Comparison of ENCODE assay signal across 17 cellular contexts in the genomic region with DNA sequence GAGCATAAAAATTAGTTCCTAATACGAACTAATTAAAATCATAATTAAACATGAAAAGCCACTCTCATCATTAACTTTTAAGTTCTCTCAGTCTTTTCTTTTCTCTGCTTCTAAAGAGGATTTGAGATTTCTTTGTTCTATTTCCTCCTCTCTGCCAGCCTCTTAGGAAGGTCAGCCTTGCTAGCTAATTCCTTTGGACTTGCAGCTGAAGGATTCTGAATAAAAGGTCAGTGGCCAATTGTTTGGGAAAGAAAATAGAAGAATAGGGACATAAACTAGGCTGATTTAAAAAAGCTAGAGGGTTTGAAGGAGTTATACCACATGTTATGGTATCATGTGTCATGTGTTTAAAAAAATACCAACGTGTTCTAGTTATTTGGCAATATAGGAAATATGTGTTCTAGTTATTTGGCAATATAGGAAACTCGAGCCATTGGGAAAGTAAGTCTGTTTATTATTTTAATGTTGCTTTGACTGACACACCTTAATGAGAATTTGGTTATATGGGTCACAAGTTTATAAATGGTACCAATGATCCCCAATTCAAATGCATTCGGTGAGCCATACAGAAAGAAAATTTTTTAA.
DNase-seq lines count a peak whose midpoint lies in the region; ATAC-seq and TF ChIP-seq lines count a peak whose summit lies in the region.
"Had no signal": no experiment of that assay in that cellular context is flagged by ENCODE, and none has a peak within 500 bp of the region (broad histone marks: within the 10 kb centered on the region; RNA-seq: fewer than 3 reads in every experiment).

No MANE protein-coding gene starts in this region.

- WGBS in mammary epithelial cell (ENCODE audit: low coverage, missing lambda C conversion rate), result 57% methylated on average over 4 of the region's 4 CpGs

- no peaks in the 10 kb centered on the region for H3K79me2 ChIP-seq in mammary epithelial cell (ENCODE audit: insufficient read depth, low read length)

- no peak overlapping the region for H3K4me2 ChIP-seq in mammary epithelial cell (ENCODE audit: insufficient read depth, low read depth, low read length)
- H3K4me2 ChIP-seq: BLaER1 had no signal

- no peak for TF ChIP-seq CTCF in mammary epithelial cell (conservative IDR thresholded peaks at IDR 0.05 in 1 of 2, IDR thresholded peaks at IDR 0.05 in 1 of 2; ENCODE audit: extremely low read depth in 1 of 2, insufficient read depth in 1 of 2, low read depth in 1 of 2, low read length in 2 of 2)

- H3K27ac ChIP-seq in HUES48 (ENCODE audit: low read depth, low read length) (peak overlapping the region; percentile 29), mammary epithelial cell (ENCODE audit: insufficient read depth, low read depth, low read length) (no peak overlapping the region), SJCRH30 (no peak overlapping the region)
- H3K27ac ChIP-seq: BLaER1, HL-60, SK-N-MC had no signal

- H3K4me1 ChIP-seq in HUES48 (ENCODE audit: control insufficient read depth, insufficient read depth, low read length) (peaks cover 24% of the 10 kb centered on the region), mammary epithelial cell (ENCODE audit: insufficient read depth, low read length) (no peaks in the 10 kb centered on the region), SJCRH30 (no peaks in the 10 kb centered on the region)
- H3K4me1 ChIP-seq: BLaER1 had no signal

- H4K20me1 ChIP-seq in mammary epithelial cell (ENCODE audit: insufficient read depth, low read length), result no peaks in the 10 kb centered on the region
- H4K20me1 ChIP-seq: BLaER1 had no signal

- dilution Hi-C loops in mammary epithelial cell (cut with HindIII; ENCODE audit: low sequenced_read_pairs), result no loop called here

- ATAC-seq in HG03457 (IDR thresholded peaks at IDR 0.05; ENCODE audit: unreplicated experiment), result no peak

- CTCF ChIA-PET in mammary epithelial cell (lab: Charles Lee; ENCODE audit: low non-redundant PET), result no interaction called here

- H3K36me3 ChIP-seq in HUES48 (ENCODE audit: control insufficient read depth, insufficient read depth, low read length), result no peaks in the 10 kb centered on the region
- H3K36me3 ChIP-seq in mammary epithelial cell (ENCODE audit: insufficient read depth, low read length), result no peaks in the 10 kb centered on the region
- no peaks in the 10 kb centered on the region for H3K36me3 ChIP-seq in SJCRH30
- H3K36me3 ChIP-seq: BLaER1 had no signal

- H3K9ac ChIP-seq in HUES48 (ENCODE audit: low read depth, low read length) (no peak overlapping the region), mammary epithelial cell (ENCODE audit: insufficient read depth, low read length) (no peak overlapping the region)
- H3K9ac ChIP-seq: BLaER1 had no signal

- intact Hi-C loops in mammary epithelial cell (cut with micrococcal nuclease), result no loop called here

- H2AFZ ChIP-seq in mammary epithelial cell (ENCODE audit: low read depth, low read length), result no peak overlapping the region

- H3K4me3 ChIP-seq in HUES48 (ENCODE audit: low read depth, low read length), result no peak overlapping the region
- no peak overlapping the region for H3K4me3 ChIP-seq in mammary epithelial cell (replicated peaks in 1 of 3; ENCODE audit: insufficient read depth in 1 of 3, low read depth in 2 of 3, low read length in 3 of 3)
- no peak overlapping the region for H3K4me3 ChIP-seq in SJCRH30
- H3K4me3 ChIP-seq: BLaER1, SK-N-MC had no signal

- H3K9me3 ChIP-seq in HUES48 (ENCODE audit: control insufficient read depth, insufficient read depth, low read length) (no peaks in the 10 kb centered on the region), mammary epithelial cell (replicated peaks; ENCODE audit: insufficient read depth, low read length) (no peaks in the 10 kb centered on the region), SJCRH30 (replicated peaks) (0 out of 2 replicates have a peak, but pooled peaks cover 9% of the 10 kb centered on the region)

- DNase-seq in AML-193 (lab: John Stamatoyannopoulos, UW) (peak; percentile 23 to 41), mammary epithelial cell (peak; percentile 22), fibroblast of the conjunctiva (ENCODE audit: low read depth) (peak; percentile 23), activated T-cell treated with anti-CD3 and anti-CD28 coated beads for 4 hours (no peak), SJCRH30 (no peak), dermis blood vessel endothelial cell (no peak)
- DNase-seq: CD8-positive, alpha-beta memory T cell; DMS79; NCI-H1105; NCI-H2081 treated with DMSO at 0.1 percent for 48 hours; NCI-H446 treated with DMSO at 0.1 percent for 48 hours; Right ventricle myocardium superior had no signal

- no peaks in the 10 kb centered on the region for H3K27me3 ChIP-seq in HUES48 (ENCODE audit: control insufficient read depth, insufficient read depth, low read length)
- no peaks in the 10 kb centered on the region for H3K27me3 ChIP-seq in mammary epithelial cell (ENCODE audit: insufficient read depth, low read length)
- H3K27me3 ChIP-seq in SJCRH30, result no peaks in the 10 kb centered on the region
- H3K27me3 ChIP-seq: BLaER1 had no signal

- in situ Hi-C loops in mammary epithelial cell (cut with MboI; ENCODE audit: low sequenced_read_pairs in 2 of 2), result no loop called here

- no TSS peak for BruUV-seq in mammary epithelial cell (replicated peaks; lab: Mats Ljungman, UMichigan)

Comparison
In these comparisons a context has a peak if more than half of its experiments do, and no peak if none do; other contexts are left out.
1. DNase-seq: peak in AML-193 (2 of 2), mammary epithelial cell (single experiment) and fibroblast of the conjunctiva (single experiment); none in activated T-cell treated with anti-CD3 and anti-CD28 coated beads for 4 hours (single experiment), SJCRH30 (0 of 2) and dermis blood vessel endothelial cell (single experiment).